In genomic region chr7:142248-142955, GRCh38 we compare ENCODE assay signal across 1 cellular context.
TF ChIP-seq lines count a peak whose summit lies in the region.

No MANE protein-coding gene starts in this region.

TF ChIP-seq in HepG2, 621 proteins besides CTCF, POLR2A, EP300 and RAD21 (continued from another document and continues in another):
- no peak for TF ChIP-seq LRRFIP1 (CRISPR knock-in tag; conservative IDR thresholded peaks at IDR 0.05)
- TF ChIP-seq SNRNP70 (IDR thresholded peaks at IDR 0.05; ENCODE audit: low read depth, low read length), result no peak
- TF ChIP-seq KLF9 (CRISPR knock-in tag; IDR thresholded peaks at IDR 0.05; ENCODE audit: low read depth), result no peak
- peak; percentile 99 for TF ChIP-seq ZNF292 (CRISPR knock-in tag; IDR thresholded peaks at IDR 0.05; ENCODE audit: borderline replicate concordance, low read depth)
- no peak for TF ChIP-seq ZNF431 (CRISPR knock-in tag; IDR thresholded peaks at IDR 0.05; ENCODE audit: borderline replicate concordance, low read depth)
- no peak; the same call in 1 of the 2 replicates for TF ChIP-seq NR1H2 (CRISPR knock-in tag; IDR thresholded peaks at IDR 0.05; ENCODE audit: borderline replicate concordance, low read depth)
- TF ChIP-seq RFXAP (CRISPR knock-in tag; IDR thresholded peaks at IDR 0.05; ENCODE audit: borderline replicate concordance), result no peak
- TF ChIP-seq ZNF577 (CRISPR knock-in tag; IDR thresholded peaks at IDR 0.05; ENCODE audit: borderline replicate concordance, low read depth), result no peak
- no peak for TF ChIP-seq ZNF251 (CRISPR knock-in tag; IDR thresholded peaks at IDR 0.05)
- TF ChIP-seq ZNF510 (CRISPR knock-in tag; IDR thresholded peaks at IDR 0.05; ENCODE audit: low read depth), result no peak
- peak; percentile 51 for TF ChIP-seq XRCC5 (optimal IDR thresholded peaks at IDR 0.05; ENCODE audit: low read length)
- TF ChIP-seq ASH2L (IDR thresholded peaks at IDR 0.05; ENCODE audit: insufficient read length, low read depth, low read length), result no peak
- no peak for TF ChIP-seq CENPT (CRISPR knock-in tag; IDR thresholded peaks at IDR 0.05; ENCODE audit: low read depth)
- no peak for TF ChIP-seq GLI4 (CRISPR knock-in tag; IDR thresholded peaks at IDR 0.05; ENCODE audit: borderline replicate concordance)
- TF ChIP-seq PBX3 (CRISPR knock-in tag; IDR thresholded peaks at IDR 0.05; ENCODE audit: borderline replicate concordance), result no peak
- TF ChIP-seq GMEB1 (CRISPR knock-in tag; IDR thresholded peaks at IDR 0.05; ENCODE audit: borderline replicate concordance), result no peak; the same call in 1 of the 2 replicates
- TF ChIP-seq CAMTA2 (CRISPR knock-in tag; IDR thresholded peaks at IDR 0.05; ENCODE audit: borderline replicate concordance), result no peak
- TF ChIP-seq, protein P1, sequence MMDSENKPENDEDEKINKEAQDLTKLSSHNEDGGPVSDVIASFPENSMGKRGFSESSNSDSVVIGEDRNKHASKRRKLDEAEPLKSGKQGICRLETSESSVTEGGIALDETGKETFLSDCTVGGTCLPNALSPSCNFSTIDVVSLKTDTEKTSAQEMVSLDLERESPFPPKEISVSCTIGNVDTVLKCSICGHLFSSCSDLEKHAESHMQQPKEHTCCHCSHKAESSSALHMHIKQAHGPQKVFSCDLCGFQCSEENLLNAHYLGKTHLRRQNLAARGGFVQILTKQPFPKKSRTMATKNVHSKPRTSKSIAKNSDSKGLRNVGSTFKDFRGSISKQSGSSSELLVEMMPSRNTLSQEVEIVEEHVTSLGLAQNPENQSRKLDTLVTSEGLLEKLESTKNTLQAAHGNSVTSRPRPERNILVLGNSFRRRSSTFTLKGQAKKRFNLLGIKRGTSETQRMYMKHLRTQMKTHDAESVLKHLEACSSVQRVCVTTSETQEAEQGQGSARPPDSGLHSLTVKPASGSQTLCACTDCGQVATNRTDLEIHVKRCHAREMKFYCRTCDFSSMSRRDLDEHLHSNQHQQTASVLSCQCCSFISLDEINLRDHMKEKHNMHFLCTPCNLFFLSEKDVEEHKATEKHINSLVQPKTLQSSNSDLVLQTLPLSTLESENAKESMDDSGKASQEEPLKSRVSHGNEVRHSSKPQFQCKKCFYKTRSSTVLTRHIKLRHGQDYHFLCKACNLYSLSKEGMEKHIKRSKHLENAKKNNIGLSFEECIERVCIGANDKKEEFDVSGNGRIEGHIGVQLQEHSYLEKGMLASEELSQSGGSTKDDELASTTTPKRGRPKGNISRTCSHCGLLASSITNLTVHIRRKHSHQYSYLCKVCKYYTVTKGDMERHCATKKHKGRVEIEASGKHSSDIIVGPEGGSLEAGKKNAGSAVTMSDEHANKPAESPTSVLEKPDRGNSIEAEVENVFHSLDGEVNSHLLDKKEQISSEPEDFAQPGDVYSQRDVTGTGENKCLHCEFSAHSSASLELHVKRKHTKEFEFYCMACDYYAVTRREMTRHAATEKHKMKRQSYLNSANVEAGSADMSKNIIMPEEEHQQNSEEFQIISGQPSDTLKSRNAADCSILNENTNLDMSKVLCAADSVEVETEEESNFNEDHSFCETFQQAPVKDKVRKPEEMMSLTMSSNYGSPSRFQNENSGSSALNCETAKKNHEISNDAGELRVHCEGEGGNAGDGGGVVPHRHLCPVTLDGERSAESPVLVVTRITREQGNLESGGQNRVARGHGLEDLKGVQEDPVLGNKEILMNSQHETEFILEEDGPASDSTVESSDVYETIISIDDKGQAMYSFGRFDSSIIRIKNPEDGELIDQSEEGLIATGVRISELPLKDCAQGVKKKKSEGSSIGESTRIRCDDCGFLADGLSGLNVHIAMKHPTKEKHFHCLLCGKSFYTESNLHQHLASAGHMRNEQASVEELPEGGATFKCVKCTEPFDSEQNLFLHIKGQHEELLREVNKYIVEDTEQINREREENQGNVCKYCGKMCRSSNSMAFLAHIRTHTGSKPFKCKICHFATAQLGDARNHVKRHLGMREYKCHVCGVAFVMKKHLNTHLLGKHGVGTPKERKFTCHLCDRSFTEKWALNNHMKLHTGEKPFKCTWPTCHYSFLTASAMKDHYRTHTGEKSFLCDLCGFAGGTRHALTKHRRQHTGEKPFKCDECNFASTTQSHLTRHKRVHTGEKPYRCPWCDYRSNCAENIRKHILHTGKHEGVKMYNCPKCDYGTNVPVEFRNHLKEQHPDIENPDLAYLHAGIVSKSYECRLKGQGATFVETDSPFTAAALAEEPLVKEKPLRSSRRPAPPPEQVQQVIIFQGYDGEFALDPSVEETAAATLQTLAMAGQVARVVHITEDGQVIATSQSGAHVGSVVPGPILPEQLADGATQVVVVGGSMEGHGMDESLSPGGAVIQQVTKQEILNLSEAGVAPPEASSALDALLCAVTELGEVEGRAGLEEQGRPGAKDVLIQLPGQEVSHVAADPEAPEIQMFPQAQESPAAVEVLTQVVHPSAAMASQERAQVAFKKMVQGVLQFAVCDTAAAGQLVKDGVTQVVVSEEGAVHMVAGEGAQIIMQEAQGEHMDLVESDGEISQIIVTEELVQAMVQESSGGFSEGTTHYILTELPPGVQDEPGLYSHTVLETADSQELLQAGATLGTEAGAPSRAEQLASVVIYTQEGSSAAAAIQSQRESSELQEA (CRISPR knock-in tag; IDR thresholded peaks at IDR 0.05; ENCODE audit: not compliant biosample characterization), result no peak
- no peak for TF ChIP-seq ZNF816 (CRISPR knock-in tag; IDR thresholded peaks at IDR 0.05; ENCODE audit: borderline replicate concordance)
- TF ChIP-seq ISX (CRISPR knock-in tag; conservative IDR thresholded peaks at IDR 0.05), result no peak
- TF ChIP-seq FIP1L1 (IDR thresholded peaks at IDR 0.05; ENCODE audit: borderline replicate concordance, insufficient read depth, low read depth, low read length), result no peak
- TF ChIP-seq SP4 (CRISPR knock-in tag; IDR thresholded peaks at IDR 0.05), result no peak
- TF ChIP-seq CCAR2 (optimal IDR thresholded peaks at IDR 0.05; ENCODE audit: low read depth, low read length), result no peak
- peak; percentile 62; the same call in 1 of the 2 replicates for TF ChIP-seq PHF21A (CRISPR knock-in tag; IDR thresholded peaks at IDR 0.05)
- TF ChIP-seq SYNCRIP (IDR thresholded peaks at IDR 0.05; ENCODE audit: insufficient read depth, low read depth, low read length), result no peak
- no peak for TF ChIP-seq ZNF260 (CRISPR knock-in tag; IDR thresholded peaks at IDR 0.05; ENCODE audit: borderline replicate concordance, low read depth)
- TF ChIP-seq IKZF1 (IDR thresholded peaks at IDR 0.05), result no peak
- no peak for TF ChIP-seq ZBTB38 (CRISPR knock-in tag; IDR thresholded peaks at IDR 0.05)
- no peak for TF ChIP-seq NR2F1 (CRISPR knock-in tag; IDR thresholded peaks at IDR 0.05)
- no peak for TF ChIP-seq ZNF747 (CRISPR knock-in tag; IDR thresholded peaks at IDR 0.05; ENCODE audit: borderline replicate concordance)
- no peak for TF ChIP-seq ZNF12 (CRISPR knock-in tag; IDR thresholded peaks at IDR 0.05)
- no peak for TF ChIP-seq ZNF276 (CRISPR knock-in tag; IDR thresholded peaks at IDR 0.05; ENCODE audit: low read depth)
- no peak for TF ChIP-seq FUBP1 (CRISPR knock-in tag; IDR thresholded peaks at IDR 0.05; ENCODE audit: borderline replicate concordance)
- TF ChIP-seq CSRNP1 (CRISPR knock-in tag; IDR thresholded peaks at IDR 0.05), result no peak
- TF ChIP-seq, protein P2, sequence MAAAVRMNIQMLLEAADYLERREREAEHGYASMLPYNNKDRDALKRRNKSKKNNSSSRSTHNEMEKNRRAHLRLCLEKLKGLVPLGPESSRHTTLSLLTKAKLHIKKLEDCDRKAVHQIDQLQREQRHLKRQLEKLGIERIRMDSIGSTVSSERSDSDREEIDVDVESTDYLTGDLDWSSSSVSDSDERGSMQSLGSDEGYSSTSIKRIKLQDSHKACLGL (CRISPR knock-in tag; IDR thresholded peaks at IDR 0.05), result no peak
- TF ChIP-seq ZNF564 (CRISPR knock-in tag; IDR thresholded peaks at IDR 0.05), result no peak
- no peak for TF ChIP-seq XBP1 (CRISPR knock-in tag; IDR thresholded peaks at IDR 0.05)
- no peak for TF ChIP-seq KLF12 (CRISPR knock-in tag; IDR thresholded peaks at IDR 0.05; ENCODE audit: borderline replicate concordance)
- TF ChIP-seq, protein P3, sequence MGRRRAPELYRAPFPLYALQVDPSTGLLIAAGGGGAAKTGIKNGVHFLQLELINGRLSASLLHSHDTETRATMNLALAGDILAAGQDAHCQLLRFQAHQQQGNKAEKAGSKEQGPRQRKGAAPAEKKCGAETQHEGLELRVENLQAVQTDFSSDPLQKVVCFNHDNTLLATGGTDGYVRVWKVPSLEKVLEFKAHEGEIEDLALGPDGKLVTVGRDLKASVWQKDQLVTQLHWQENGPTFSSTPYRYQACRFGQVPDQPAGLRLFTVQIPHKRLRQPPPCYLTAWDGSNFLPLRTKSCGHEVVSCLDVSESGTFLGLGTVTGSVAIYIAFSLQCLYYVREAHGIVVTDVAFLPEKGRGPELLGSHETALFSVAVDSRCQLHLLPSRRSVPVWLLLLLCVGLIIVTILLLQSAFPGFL (CRISPR knock-in tag; IDR thresholded peaks at IDR 0.05), result no peak
